Comparison of ENCODE assay signal across 8 cellular contexts in the genomic region with DNA sequence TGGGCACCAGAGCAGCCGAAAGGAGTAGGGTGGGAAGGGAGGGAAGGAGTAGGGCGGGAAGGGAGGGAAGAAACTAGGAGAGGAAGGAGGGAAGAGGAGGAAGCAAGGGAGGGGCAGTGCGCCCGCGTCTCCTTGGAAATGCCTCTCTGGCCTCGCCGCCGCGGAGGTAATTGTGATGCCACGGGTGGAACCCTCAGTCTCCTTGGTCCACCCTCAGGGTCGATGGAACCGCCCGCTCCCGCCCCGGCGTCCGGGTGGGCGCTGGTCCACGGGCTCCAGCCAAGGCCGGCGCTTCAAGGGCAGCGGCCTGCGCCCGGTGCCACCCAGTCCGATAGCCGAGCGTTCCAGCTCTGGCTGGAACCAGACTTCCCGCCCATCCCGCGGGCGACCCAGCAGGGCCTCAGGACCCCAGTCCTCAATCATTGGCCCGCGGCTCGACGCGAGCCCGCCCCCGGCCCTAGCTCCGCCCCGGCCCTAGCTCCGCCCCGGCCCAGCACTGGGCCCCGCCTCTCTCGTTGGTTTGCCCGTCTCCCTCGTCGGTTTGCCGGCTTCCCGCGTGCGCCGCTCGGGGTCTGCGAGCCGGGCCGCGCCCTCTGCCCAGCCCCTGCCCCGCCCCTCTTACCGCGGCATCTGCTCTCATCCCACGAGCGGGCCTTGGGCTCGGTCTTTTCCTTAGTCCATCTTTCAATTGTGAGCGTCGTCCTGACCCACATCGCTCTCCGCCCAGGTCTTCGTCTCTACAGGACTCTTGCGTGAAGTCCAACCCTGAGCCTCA. TPM values are rescaled to one million over a fixed set of nuclear protein-coding genes. Genes with fewer than 3 reads are reported as not detected.
DNase-seq lines count a peak whose midpoint lies in the region; ATAC-seq and TF ChIP-seq lines count a peak whose summit lies in the region.

No MANE protein-coding gene starts in this region.

- H3K27me3 ChIP-seq in AG04450 (ENCODE audit: control insufficient read depth, insufficient read depth, low read length): no peaks in the 10 kb centered on the region

- H3K36me3 Mint-ChIP-seq in chondrocyte (ENCODE audit: low read depth): peaks cover 16% of the 10 kb centered on the region

- no peaks in the 10 kb centered on the region for H3K27me3 Mint-ChIP-seq in chondrocyte (ENCODE audit: low read depth)

- H3K27ac Mint-ChIP-seq in chondrocyte (ENCODE audit: unreplicated experiment): peak overlapping the region; percentile 99

- ATAC-seq in GM18873 (IDR thresholded peaks at IDR 0.05; ENCODE audit: low FRiP score, unreplicated experiment): peak; percentile 62
- ATAC-seq in HG03159 (IDR thresholded peaks at IDR 0.05; ENCODE audit: unreplicated experiment): peak; percentile 71

- no peaks in the 10 kb centered on the region for H3K9me3 Mint-ChIP-seq in chondrocyte (ENCODE audit: low read depth)

- H3K4me3 ChIP-seq in AG04450 (ENCODE audit: low read depth, low read length): peak overlapping the region; percentile 64

- CTCF ChIA-PET in AG04450 (lab: Charles Lee): interaction anchor here (0.9 to 2.0 kb wide), 4 partner anchors 8 to 65 kb away, joined by 3 to 6 read pairs (median 5); a partner anchor contains a TSS

- TF ChIP-seq CTCF in AG04450 (IDR thresholded peaks at IDR 0.05; ENCODE audit: low read depth, low read length) (no peak), chondrocyte (IDR thresholded peaks at IDR 0.05) (no peak)

- DNase-seq in AG04450 (ENCODE audit: low read depth, low spot score) (peak; percentile 68), NCI-H446 (lab: John Stamatoyannopoulos, UW) (peak; percentile 67 to 94), chondrocyte (ENCODE audit: low spot score) (peak; percentile 96), kidney glomerular epithelial cell (lab: John Stamatoyannopoulos, UW) (peak; percentile 76)
- peak; percentile 85 for DNase-seq in activated CD4-positive, alpha-beta T cell treated with anti-CD3 and anti-CD28 coated beads for 1 hour
- peak; percentile 94 for DNase-seq in stimulated activated CD4-positive, alpha-beta T cell treated with anti-CD3 and anti-CD28 coated beads, Interleukin-15, amount 100 ng/mL, for 24 hours

- no peaks in the 10 kb centered on the region for H3K9me3 ChIP-seq in AG04450 (ENCODE audit: control insufficient read depth, insufficient read depth, low read length)

- peak overlapping the region; percentile 78 for H3K27ac ChIP-seq in AG04450 (ENCODE audit: low read depth, low read length)

- H3K4me1 Mint-ChIP-seq in chondrocyte (ENCODE audit: low read depth): peaks cover 38% of the 10 kb centered on the region

- POLR2A ChIA-PET in AG04450 (lab: Yijun Ruan, JAX): interaction anchor here (0.6 to 2.6 kb wide), 11 partner anchors 9 to 349 kb away, joined by 3 to 40 read pairs (median 4); a partner anchor contains a TSS

- peak overlapping the region; percentile 89 for H3K4me3 Mint-ChIP-seq in chondrocyte (ENCODE audit: unreplicated experiment)

RNA-seq across cellular contexts. Expression of a gene that starts 0.6 kb away (rescaled TPM):
- 0.51 and 0.52 TPM in 2 replicates for polyA plus RNA-seq in AG04450 (2011; rRNA removed)
- polyA minus RNA-seq in AG04450 (2011; rRNA and poly(A)+ RNA removed): 0.70 and 1.6 TPM in 2 replicates
- total RNA-seq in chondrocyte: 1.4 to 2.3 TPM (median 2.0 TPM) in 3 replicates

RNA-seq across cellular contexts. Expression of a gene that starts 6.5 kb away (rescaled TPM):
- 389 and 428 TPM in 2 replicates for polyA plus RNA-seq in AG04450 (2011; rRNA removed)
- 295 and 356 TPM in 2 replicates for polyA minus RNA-seq in AG04450 (2011; rRNA and poly(A)+ RNA removed)
- 128 to 132 TPM (median 131 TPM) in 3 replicates for total RNA-seq in chondrocyte

RNA-seq across cellular contexts. Expression of a gene that starts 8.7 kb away (rescaled TPM):
- polyA plus RNA-seq in AG04450 (2011; rRNA removed): 1,337 and 1,690 TPM in 2 replicates
- 749 and 1,050 TPM in 2 replicates for polyA minus RNA-seq in AG04450 (2011; rRNA and poly(A)+ RNA removed)
- total RNA-seq in chondrocyte: 853 to 1,026 TPM (median 884 TPM) in 3 replicates

RNA-seq across cellular contexts. Expression of a gene that starts 14.9 kb away (rescaled TPM):
- polyA plus RNA-seq in AG04450 (2011; rRNA removed): 11.8 and 13.1 TPM in 2 replicates
- 7.0 and 7.2 TPM in 2 replicates for polyA minus RNA-seq in AG04450 (2011; rRNA and poly(A)+ RNA removed)
- total RNA-seq in chondrocyte: 12.4 to 12.9 TPM (median 12.6 TPM) in 3 replicates

RNA-seq across cellular contexts. Expression of a gene that starts 17.5 kb away (rescaled TPM):
- 2.5 and 3.0 TPM in 2 replicates for polyA plus RNA-seq in AG04450 (2011; rRNA removed)
- 6.3 and 9.6 TPM in 2 replicates for polyA minus RNA-seq in AG04450 (2011; rRNA and poly(A)+ RNA removed)
- total RNA-seq in chondrocyte: 5.3 to 6.1 TPM (median 5.5 TPM) in 3 replicates

Comparison
In these comparisons a context has a peak if more than half of its experiments do, and no peak if none do; other contexts are left out.
1. Peak in every context shown above with its lines: DNase-seq, ATAC-seq, H3K4me3 ChIP-seq and H3K27ac ChIP-seq.